ENCODE assay signal across 33 cellular contexts in genomic region chr2:62109554-62109953, GRCh38.
"Had no signal": no experiment of that assay in that cellular context is flagged by ENCODE, and none has a peak within 500 bp of the region (broad histone marks: within the 10 kb centered on the region; RNA-seq: fewer than 3 reads in every experiment).

No MANE protein-coding gene starts in this region.

- ATAC-seq: activated naive CD8-positive, alpha-beta T cell treated with anti-CD3 and anti-CD28 coated beads, Interleukin-2, amount 50 U/mL, for 24 hours; activated T-cell treated with anti-CD3 and anti-CD28 coated beads, Interleukin-2, amount 50 U/mL, for 4 hours; activated T-helper 17 cell treated with anti-CD3 and anti-CD28 coated beads, Interleukin-2, amount 50 U/mL, for 72 hours; body of pancreas; effector memory CD8-positive, alpha-beta T cell; gastroesophageal sphincter had no signal

- H3K27me3 ChIP-seq: adrenal gland, body of pancreas, esophagus squamous epithelium, gastroesophageal sphincter had no signal

- DNase-seq: activated CD4-positive, alpha-beta memory T cell treated with anti-CD3 and anti-CD28 coated beads, Interleukin-2, amount 10 ng/mL, durations not matched to agents 7 days and 5 days; activated CD4-positive, alpha-beta T cell treated with anti-CD3 and anti-CD28 coated beads for 1 hour; activated CD4-positive, alpha-beta T cell treated with anti-CD3 and anti-CD28 coated beads for 4 hours; activated CD4-positive, alpha-beta T cell treated with anti-CD3 and anti-CD28 coated beads, Interleukin-2, amount 10 ng/mL, durations not matched to agents 7 days and 5 days; activated CD4-positive, alpha-beta T cell treated with anti-CD3 and anti-CD28 coated beads, Interleukin-2, amount 50 U/mL, for 4 hours; activated CD4-positive, CD25-positive, alpha-beta regulatory T cell; activated CD8-positive, alpha-beta memory T cell treated with anti-CD3 and anti-CD28 coated beads, Interleukin-2, amount 50 U/mL, for 48 hours; activated effector memory CD4-positive, alpha-beta T cell treated with Interleukin-2 at 50 U/mL for 16 hours; activated gamma-delta T cell treated with Interleukin-2 at 50 U/mL for 16 hours; activated naive CD4-positive, alpha-beta T cell treated with Interleukin-2 at 50 U/mL for 16 hours; activated naive CD8-positive, alpha-beta T cell treated with anti-CD3 and anti-CD28 coated beads for 36 hours; activated naive CD8-positive, alpha-beta T cell treated with anti-CD3 and anti-CD28 coated beads, Interleukin-2, amount 50 U/mL, for 24 hours; activated T-cell treated with anti-CD3 and anti-CD28 coated beads for 4 hours; activated T-cell treated with anti-CD3 and anti-CD28 coated beads, Interleukin-2, amount 50 U/mL, for 4 hours; adrenal gland; amygdala; aorta; body of pancreas; caudate nucleus; cortex of kidney; dermis blood vessel endothelial cell; effector CD4-positive, alpha-beta T cell; effector memory CD8-positive, alpha-beta T cell; esophagus squamous epithelium; foreskin melanocyte; T-helper 2 cell had no signal

- H3K27me3 Mint-ChIP-seq: activated CD4-positive, alpha-beta memory T cell treated with anti-CD3 and anti-CD28 coated beads, Interleukin-2, amount 10 ng/mL, durations not matched to agents 7 days and 5 days; activated CD4-positive, alpha-beta T cell treated with anti-CD3 and anti-CD28 coated beads, Interleukin-2, amount 10 ng/mL, durations not matched to agents 7 days and 5 days; activated naive CD4-positive, alpha-beta T cell treated with anti-CD3 and anti-CD28 coated beads, Interleukin-2, amount 50 U/mL, for 24 hours; activated naive CD8-positive, alpha-beta T cell treated with anti-CD3 and anti-CD28 coated beads for 36 hours; activated naive CD8-positive, alpha-beta T cell treated with anti-CD3 and anti-CD28 coated beads, Interleukin-2, amount 50 U/mL, for 24 hours; activated T-helper 17 cell treated with anti-CD3 and anti-CD28 coated beads, Interleukin-2, amount 50 U/mL, for 72 hours; effector memory CD8-positive, alpha-beta T cell had no signal

- H3K9me3 Mint-ChIP-seq: activated CD4-positive, alpha-beta memory T cell treated with anti-CD3 and anti-CD28 coated beads, Interleukin-2, amount 10 ng/mL, durations not matched to agents 7 days and 5 days; activated CD4-positive, alpha-beta T cell treated with anti-CD3 and anti-CD28 coated beads, Interleukin-2, amount 10 ng/mL, durations not matched to agents 7 days and 5 days; activated naive CD4-positive, alpha-beta T cell treated with anti-CD3 and anti-CD28 coated beads, Interleukin-2, amount 50 U/mL, for 24 hours; activated naive CD8-positive, alpha-beta T cell treated with anti-CD3 and anti-CD28 coated beads for 36 hours; activated naive CD8-positive, alpha-beta T cell treated with anti-CD3 and anti-CD28 coated beads, Interleukin-2, amount 50 U/mL, for 24 hours; activated T-cell treated with anti-CD3 and anti-CD28 coated beads, Interleukin-2, amount 50 U/mL, for 4 hours; activated T-helper 17 cell treated with anti-CD3 and anti-CD28 coated beads, Interleukin-2, amount 50 U/mL, for 72 hours; effector memory CD8-positive, alpha-beta T cell had no signal

- H3K4me1 Mint-ChIP-seq: activated CD4-positive, alpha-beta memory T cell treated with anti-CD3 and anti-CD28 coated beads, Interleukin-2, amount 10 ng/mL, durations not matched to agents 7 days and 5 days; activated CD4-positive, alpha-beta T cell treated with anti-CD3 and anti-CD28 coated beads, Interleukin-2, amount 10 ng/mL, durations not matched to agents 7 days and 5 days; activated naive CD4-positive, alpha-beta T cell treated with anti-CD3 and anti-CD28 coated beads, Interleukin-2, amount 50 U/mL, for 24 hours; activated naive CD8-positive, alpha-beta T cell treated with anti-CD3 and anti-CD28 coated beads for 36 hours; activated naive CD8-positive, alpha-beta T cell treated with anti-CD3 and anti-CD28 coated beads, Interleukin-2, amount 50 U/mL, for 24 hours; activated T-helper 17 cell treated with anti-CD3 and anti-CD28 coated beads, Interleukin-2, amount 50 U/mL, for 72 hours had no signal

- H3K4me3 ChIP-seq: adrenal gland, body of pancreas, esophagus squamous epithelium, gastroesophageal sphincter had no signal

- H3K27ac ChIP-seq: adrenal gland, body of pancreas, epithelial cell of prostate, esophagus squamous epithelium, gastroesophageal sphincter had no signal

- FAIRE-seq: colon, endometrium, endothelial cell of umbilical vein had no signal

- H3K4me3 Mint-ChIP-seq: activated CD4-positive, alpha-beta memory T cell treated with anti-CD3 and anti-CD28 coated beads, Interleukin-2, amount 10 ng/mL, durations not matched to agents 7 days and 5 days; activated CD4-positive, alpha-beta T cell treated with anti-CD3 and anti-CD28 coated beads, Interleukin-2, amount 10 ng/mL, durations not matched to agents 7 days and 5 days; activated naive CD4-positive, alpha-beta T cell treated with anti-CD3 and anti-CD28 coated beads, Interleukin-2, amount 50 U/mL, for 24 hours; activated naive CD8-positive, alpha-beta T cell treated with anti-CD3 and anti-CD28 coated beads for 36 hours; activated naive CD8-positive, alpha-beta T cell treated with anti-CD3 and anti-CD28 coated beads, Interleukin-2, amount 50 U/mL, for 24 hours; activated T-cell treated with anti-CD3 and anti-CD28 coated beads, Interleukin-2, amount 50 U/mL, for 4 hours; activated T-helper 17 cell treated with anti-CD3 and anti-CD28 coated beads, Interleukin-2, amount 50 U/mL, for 72 hours; effector memory CD8-positive, alpha-beta T cell had no signal

- H3K9me3 ChIP-seq: adrenal gland, body of pancreas, esophagus squamous epithelium, gastroesophageal sphincter had no signal

- H3K27ac Mint-ChIP-seq: activated CD4-positive, alpha-beta memory T cell treated with anti-CD3 and anti-CD28 coated beads, Interleukin-2, amount 10 ng/mL, durations not matched to agents 7 days and 5 days; activated CD4-positive, alpha-beta T cell treated with anti-CD3 and anti-CD28 coated beads, Interleukin-2, amount 10 ng/mL, durations not matched to agents 7 days and 5 days; activated naive CD4-positive, alpha-beta T cell treated with anti-CD3 and anti-CD28 coated beads, Interleukin-2, amount 50 U/mL, for 24 hours; activated naive CD8-positive, alpha-beta T cell treated with anti-CD3 and anti-CD28 coated beads for 36 hours; activated naive CD8-positive, alpha-beta T cell treated with anti-CD3 and anti-CD28 coated beads, Interleukin-2, amount 50 U/mL, for 24 hours; activated T-helper 17 cell treated with anti-CD3 and anti-CD28 coated beads, Interleukin-2, amount 50 U/mL, for 72 hours; effector memory CD8-positive, alpha-beta T cell had no signal

- H3K36me3 ChIP-seq: adrenal gland, esophagus squamous epithelium, gastroesophageal sphincter had no signal
